In the genomic region with DNA sequence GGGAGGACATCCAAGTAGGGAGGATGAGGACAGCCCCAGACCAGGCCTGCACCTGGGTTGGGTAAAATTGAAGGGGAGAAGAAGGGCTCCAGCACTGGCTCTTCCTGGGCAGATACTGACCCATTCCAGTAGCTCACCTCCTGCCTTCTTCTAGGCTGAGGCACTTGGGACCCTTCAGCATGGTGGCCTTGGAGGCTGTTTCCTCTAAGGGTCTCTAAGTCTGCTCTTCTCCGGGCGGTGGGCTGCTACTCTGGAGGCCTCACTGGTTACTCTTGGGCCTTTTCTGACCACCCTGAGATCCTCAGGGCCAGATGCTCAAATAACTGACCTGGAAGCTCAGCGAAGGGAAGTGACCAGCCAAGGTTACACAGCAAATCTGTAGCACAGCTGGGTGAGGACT, we compare ENCODE assay signal across 30 cellular contexts. TPM values are rescaled to one million over a fixed set of nuclear protein-coding genes. Genes with fewer than 3 reads are reported as not detected.
"Had no signal": no experiment of that assay in that cellular context is flagged by ENCODE, and none has a peak within 500 bp of the region (broad histone marks: within the 10 kb centered on the region; RNA-seq: fewer than 3 reads in every experiment).

No MANE protein-coding gene starts in this region.

- H3K9me3 ChIP-seq: adrenal gland, body of pancreas, heart right ventricle, left lung, lower lobe of right lung, mucosa of descending colon, tibial nerve had no signal

- H3K4me1 Mint-ChIP-seq: activated T-helper 17 cell treated with anti-CD3 and anti-CD28 coated beads, Interleukin-2, amount 50 U/mL, for 72 hours; T-cell had no signal

- H3K27ac Mint-ChIP-seq: activated CD8-positive, alpha-beta T cell treated with anti-CD3 and anti-CD28 coated beads for 36 hours; activated naive CD4-positive, alpha-beta T cell treated with anti-CD3 and anti-CD28 coated beads, Interleukin-2, amount 50 U/mL, for 72 hours; activated T-helper 17 cell treated with anti-CD3 and anti-CD28 coated beads, Interleukin-2, amount 50 U/mL, for 72 hours; natural killer cell treated with Interleukin-12 subunit alpha and Interleukin-12 subunit beta and Interleukin-15 and Interleukin-18, amount 100 ng/mL, for 72 hours; T-cell; T-helper 2 cell treated with Interferon-gamma antibody and Interleukin-4, amounts not matched to agents 5 μg/mL and 100 μg/mL, for 36 hours had no signal

- H3K4me1 ChIP-seq: body of pancreas had no signal

- H3K9me3 Mint-ChIP-seq: activated CD8-positive, alpha-beta T cell treated with anti-CD3 and anti-CD28 coated beads for 36 hours; activated naive CD4-positive, alpha-beta T cell treated with anti-CD3 and anti-CD28 coated beads, Interleukin-2, amount 50 U/mL, for 72 hours; activated T-cell treated with anti-CD3 and anti-CD28 coated beads, Interleukin-2, amount 50 U/mL, for 4 hours; activated T-helper 17 cell treated with anti-CD3 and anti-CD28 coated beads, Interleukin-2, amount 50 U/mL, for 72 hours; natural killer cell treated with Interleukin-12 subunit alpha and Interleukin-12 subunit beta and Interleukin-15 and Interleukin-18, amount 100 ng/mL, for 72 hours; T-cell; T-helper 2 cell treated with Interferon-gamma antibody and Interleukin-4, amounts not matched to agents 5 μg/mL and 100 μg/mL, for 36 hours had no signal

- DNase-seq: activated CD4-positive, alpha-beta T cell treated with anti-CD3 and anti-CD28 coated beads, Interleukin-2, amount 50 U/mL, for 1 hour; activated CD8-positive, alpha-beta T cell treated with anti-CD3 and anti-CD28 coated beads for 36 hours; activated gamma-delta T cell treated with Interleukin-2 at 50 U/mL for 16 hours; activated T-cell treated with anti-CD3 and anti-CD28 coated beads, Interleukin-2, amount 50 U/mL, for 4 hours; adrenal gland; body of pancreas; cerebellar nuclear complex; foreskin fibroblast; heart right ventricle; left lung; lower lobe of right lung; mesenchymal stem cell; mucosa of descending colon; right cardiac atrium; stimulated activated CD4-positive, alpha-beta T cell treated with anti-CD3 and anti-CD28 coated beads, Interleukin-2, amount 100 ng/mL, for 48 hours; stimulated activated naive CD4-positive, alpha-beta T cell treated with Interleukin-2 at 50 U/mL for 16 hours; T-cell had no signal

- H3K27ac ChIP-seq: body of pancreas, coronary artery, lower lobe of right lung, tibial nerve had no signal

- ATAC-seq: activated CD4-positive, CD25-positive, alpha-beta regulatory T cell treated with anti-CD3 and anti-CD28 coated beads, Interleukin-2, amount 50 U/mL, for 24 hours; activated CD8-positive, alpha-beta T cell treated with anti-CD3 and anti-CD28 coated beads for 36 hours; activated naive CD4-positive, alpha-beta T cell treated with anti-CD3 and anti-CD28 coated beads, Interleukin-2, amount 50 U/mL, for 72 hours; activated T-cell treated with anti-CD3 and anti-CD28 coated beads, Interleukin-2, amount 50 U/mL, for 4 hours; activated T-helper 17 cell treated with anti-CD3 and anti-CD28 coated beads, Interleukin-2, amount 50 U/mL, for 72 hours; body of pancreas; esophagus mucosa; heart right ventricle; left lung; lower lobe of right lung; mucosa of descending colon; right cardiac atrium; T-cell had no signal

- H3K27me3 ChIP-seq: adrenal gland, body of pancreas, tibial nerve had no signal

- H3K36me3 ChIP-seq: adrenal gland, heart right ventricle, left lung, lower lobe of right lung, tibial nerve had no signal

- H3K4me3 ChIP-seq: adrenal gland, body of pancreas, coronary artery, heart right ventricle, left lung, lower lobe of right lung, mucosa of descending colon, tibial nerve had no signal

- H3K4me3 Mint-ChIP-seq: activated CD8-positive, alpha-beta T cell treated with anti-CD3 and anti-CD28 coated beads for 36 hours; activated T-cell treated with anti-CD3 and anti-CD28 coated beads, Interleukin-2, amount 50 U/mL, for 4 hours; activated T-helper 17 cell treated with anti-CD3 and anti-CD28 coated beads, Interleukin-2, amount 50 U/mL, for 72 hours; natural killer cell treated with Interleukin-12 subunit alpha and Interleukin-12 subunit beta and Interleukin-15 and Interleukin-18, amount 100 ng/mL, for 72 hours; T-cell; T-helper 2 cell treated with Interferon-gamma antibody and Interleukin-4, amounts not matched to agents 5 μg/mL and 100 μg/mL, for 36 hours had no signal

- H3K36me3 Mint-ChIP-seq: activated naive CD4-positive, alpha-beta T cell treated with anti-CD3 and anti-CD28 coated beads, Interleukin-2, amount 50 U/mL, for 72 hours; natural killer cell treated with Interleukin-12 subunit alpha and Interleukin-12 subunit beta and Interleukin-15 and Interleukin-18, amount 100 ng/mL, for 72 hours; T-cell had no signal

RNA-seq across cellular contexts. Expression of a gene that starts 2.8 kb away (rescaled TPM):
- total RNA-seq: activated CD8-positive, alpha-beta T cell treated with anti-CD3 and anti-CD28 coated beads for 36 hours; activated naive CD4-positive, alpha-beta T cell treated with anti-CD3 and anti-CD28 coated beads, Interleukin-2, amount 50 U/mL, for 72 hours; activated T-cell treated with anti-CD3 and anti-CD28 coated beads, Interleukin-2, amount 50 U/mL, for 4 hours; activated T-helper 17 cell treated with anti-CD3 and anti-CD28 coated beads, Interleukin-2, amount 50 U/mL, for 72 hours; adrenal gland; body of pancreas; esophagus mucosa; myocyte; natural killer cell treated with Interleukin-12 subunit alpha and Interleukin-12 subunit beta and Interleukin-15 and Interleukin-18, amount 100 ng/mL, for 72 hours; omental fat pad; right cardiac atrium; tibial nerve; ureter had no signal

RNA-seq across cellular contexts. Expression of a gene that starts 7.8 kb away (rescaled TPM):
- total RNA-seq: activated CD8-positive, alpha-beta T cell treated with anti-CD3 and anti-CD28 coated beads for 36 hours; activated naive CD4-positive, alpha-beta T cell treated with anti-CD3 and anti-CD28 coated beads, Interleukin-2, amount 50 U/mL, for 72 hours; activated T-cell treated with anti-CD3 and anti-CD28 coated beads, Interleukin-2, amount 50 U/mL, for 4 hours; activated T-helper 17 cell treated with anti-CD3 and anti-CD28 coated beads, Interleukin-2, amount 50 U/mL, for 72 hours; adrenal gland; aorta; esophagus mucosa; heart right ventricle; lower lobe of right lung; mucosa of descending colon; myocyte; natural killer cell treated with Interleukin-12 subunit alpha and Interleukin-12 subunit beta and Interleukin-15 and Interleukin-18, amount 100 ng/mL, for 72 hours; right cardiac atrium; T-cell; temporal lobe; tibial nerve; ureter had no signal
